In the genomic region with DNA sequence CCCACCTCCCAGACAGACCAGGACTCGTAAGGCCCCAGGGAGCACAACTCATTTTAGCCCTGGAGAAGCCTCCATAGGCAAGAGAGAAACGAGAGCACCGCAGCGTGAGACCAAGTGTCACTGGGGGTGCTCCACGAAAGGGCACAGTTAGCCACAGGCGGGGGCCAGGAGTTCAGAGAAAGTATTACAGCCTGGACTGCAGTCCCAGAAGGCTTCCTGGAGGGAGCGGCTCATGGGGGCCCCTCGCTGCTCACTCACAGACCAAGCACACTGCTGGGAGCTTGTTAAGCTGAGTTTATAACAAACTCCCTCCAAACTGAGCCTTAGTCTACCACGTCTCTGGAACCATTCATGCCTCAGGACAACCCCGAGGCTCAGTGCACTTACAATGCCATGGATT, we compare ENCODE assay signal across 1 cellular context.
TF ChIP-seq lines count a peak whose summit lies in the region.

No MANE protein-coding gene starts in this region.

TF ChIP-seq in K562, 482 proteins besides CTCF, POLR2A, EP300 and RAD21:
- TF ChIP-seq PPARD (CRISPR knock-in tag; IDR thresholded peaks at IDR 0.05) (no peak), ZFP36 (IDR thresholded peaks at IDR 0.05; ENCODE audit: low read depth, low read length, partially characterized antibody) (peak; percentile 83)
